Comparison of ENCODE assay signal across 1 cellular context in the genomic region with DNA sequence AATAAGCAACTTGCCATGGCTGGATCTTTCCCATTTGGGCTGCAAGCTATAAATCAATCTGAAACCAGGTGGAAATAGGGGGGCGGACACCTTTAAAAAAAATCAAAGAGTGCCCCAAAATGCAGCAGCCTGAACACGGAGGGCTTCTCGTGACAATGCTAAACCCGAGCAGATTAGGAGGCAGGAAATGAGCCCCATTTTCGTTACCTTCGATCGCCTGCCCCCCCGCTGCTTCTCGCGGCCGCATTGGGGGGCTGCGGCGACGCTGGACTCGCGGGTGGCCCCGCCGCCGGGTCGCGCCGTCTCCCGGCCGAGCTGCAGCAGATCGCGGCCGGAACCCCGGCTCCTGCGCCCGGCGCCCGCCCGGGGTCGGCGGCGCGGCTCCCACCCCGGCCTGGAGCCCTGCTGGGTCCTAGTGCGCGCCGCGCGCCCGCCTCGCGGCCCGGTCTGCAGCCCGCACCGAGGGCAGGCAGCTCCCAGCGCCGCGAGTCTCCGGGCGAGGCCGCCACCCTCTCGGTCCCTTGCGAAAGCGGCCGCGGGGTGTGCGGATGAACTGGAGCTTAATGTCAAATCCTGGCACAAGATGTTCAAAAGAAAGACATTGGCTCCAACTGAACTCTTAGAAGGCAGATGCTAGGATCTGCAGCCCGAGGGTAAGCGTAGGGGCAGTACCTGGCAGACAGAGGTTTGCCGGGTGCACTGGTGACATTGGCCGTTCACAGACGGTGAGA.
TF ChIP-seq lines count a peak whose summit lies in the region.

No MANE protein-coding gene starts in this region.

TF ChIP-seq in H1, 55 proteins besides CTCF, POLR2A, EP300 and RAD21:
- TF ChIP-seq RFX5 (IDR thresholded peaks at IDR 0.05; ENCODE audit: borderline replicate concordance, low read depth, low read length) = no peak
- no peak for TF ChIP-seq GABPA (IDR thresholded peaks at IDR 0.05; ENCODE audit: borderline replicate concordance, insufficient read depth, low read length)
- no peak for TF ChIP-seq KDM1A (IDR thresholded peaks at IDR 0.05; ENCODE audit: borderline replicate concordance, low read length)
- no peak for TF ChIP-seq CHD1 (IDR thresholded peaks at IDR 0.05; ENCODE audit: low read depth, low read length)
- peak; percentile 98 for TF ChIP-seq TAF7 (optimal IDR thresholded peaks at IDR 0.05; ENCODE audit: borderline replicate concordance, low read depth, low read length)
- TF ChIP-seq TAF1 (IDR thresholded peaks at IDR 0.05; ENCODE audit: low read depth, low read length) = peak; percentile 51; the same call in 1 of the 2 replicates
- TF ChIP-seq TCF12 (IDR thresholded peaks at IDR 0.05; ENCODE audit: low read depth, low read length) = no peak
- peak; percentile 13 for TF ChIP-seq EZH2 (IDR thresholded peaks at IDR 0.05; ENCODE audit: low read depth, low read length, severe bottlenecking)
- peak; percentile 41 for TF ChIP-seq CTBP2 (IDR thresholded peaks at IDR 0.05; ENCODE audit: borderline replicate concordance, insufficient read depth, insufficient read length, low read length)
- TF ChIP-seq MAFK (IDR thresholded peaks at IDR 0.05; ENCODE audit: low read depth, low read length) = no peak
- TF ChIP-seq, protein P1, sequence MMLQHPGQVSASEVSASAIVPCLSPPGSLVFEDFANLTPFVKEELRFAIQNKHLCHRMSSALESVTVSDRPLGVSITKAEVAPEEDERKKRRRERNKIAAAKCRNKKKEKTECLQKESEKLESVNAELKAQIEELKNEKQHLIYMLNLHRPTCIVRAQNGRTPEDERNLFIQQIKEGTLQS (IDR thresholded peaks at IDR 0.05; ENCODE audit: insufficient read depth, low read depth, low read length) = no peak
- TF ChIP-seq HDAC2 (IDR thresholded peaks at IDR 0.05; ENCODE audit: borderline replicate concordance in 1 of 2, low read depth in 2 of 2, low read length in 2 of 2) = peak in 1 of 2 experiments; percentile 6; a peak in 1 of 4 replicates
- no peak for TF ChIP-seq SP1 (IDR thresholded peaks at IDR 0.05; ENCODE audit: low read depth, low read length)
- no peak for TF ChIP-seq SIX5 (IDR thresholded peaks at IDR 0.05; ENCODE audit: low read depth, low read length)
- TF ChIP-seq BCL11A (IDR thresholded peaks at IDR 0.05; ENCODE audit: low read depth in 2 of 2, low read length in 2 of 2) = no peak
- no peak for TF ChIP-seq KDM5A (IDR thresholded peaks at IDR 0.05; ENCODE audit: low read length)
- TF ChIP-seq BACH1 (IDR thresholded peaks at IDR 0.05; ENCODE audit: low read length) = no peak
- peak; percentile 96 for TF ChIP-seq ASH2L (IDR thresholded peaks at IDR 0.05; ENCODE audit: low read length)
- TF ChIP-seq TBP (IDR thresholded peaks at IDR 0.05; ENCODE audit: low read depth, low read length) = peak; percentile 84
- no peak for TF ChIP-seq CBX5 (IDR thresholded peaks at IDR 0.05; ENCODE audit: low read depth, low read length)
- no peak for TF ChIP-seq NANOG (IDR thresholded peaks at IDR 0.05; ENCODE audit: insufficient read depth, low read depth, low read length, poor library complexity, severe bottlenecking)
- TF ChIP-seq ZNF274 (IDR thresholded peaks at IDR 0.05; ENCODE audit: borderline replicate concordance, extremely low read depth, low read length) = no peak
- no peak for TF ChIP-seq CBX8 (IDR thresholded peaks at IDR 0.05; ENCODE audit: borderline replicate concordance, low read depth, low read length)
- peak; percentile 63 for TF ChIP-seq CEBPB (IDR thresholded peaks at IDR 0.05; ENCODE audit: low read depth, low read length)
- TF ChIP-seq POLR2AphosphoS5 (IDR thresholded peaks at IDR 0.05; ENCODE audit: low read depth, low read length) = peak; percentile 83
- TF ChIP-seq SIRT6 (IDR thresholded peaks at IDR 0.05; ENCODE audit: low read length) = no peak
- TF ChIP-seq, protein P2, sequence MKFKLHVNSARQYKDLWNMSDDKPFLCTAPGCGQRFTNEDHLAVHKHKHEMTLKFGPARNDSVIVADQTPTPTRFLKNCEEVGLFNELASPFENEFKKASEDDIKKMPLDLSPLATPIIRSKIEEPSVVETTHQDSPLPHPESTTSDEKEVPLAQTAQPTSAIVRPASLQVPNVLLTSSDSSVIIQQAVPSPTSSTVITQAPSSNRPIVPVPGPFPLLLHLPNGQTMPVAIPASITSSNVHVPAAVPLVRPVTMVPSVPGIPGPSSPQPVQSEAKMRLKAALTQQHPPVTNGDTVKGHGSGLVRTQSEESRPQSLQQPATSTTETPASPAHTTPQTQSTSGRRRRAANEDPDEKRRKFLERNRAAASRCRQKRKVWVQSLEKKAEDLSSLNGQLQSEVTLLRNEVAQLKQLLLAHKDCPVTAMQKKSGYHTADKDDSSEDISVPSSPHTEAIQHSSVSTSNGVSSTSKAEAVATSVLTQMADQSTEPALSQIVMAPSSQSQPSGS (IDR thresholded peaks at IDR 0.05; ENCODE audit: low read length) = no peak
- no peak for TF ChIP-seq SRF (IDR thresholded peaks at IDR 0.05; ENCODE audit: low read depth, low read length)
- TF ChIP-seq BRCA1 (IDR thresholded peaks at IDR 0.05; ENCODE audit: low read depth, low read length) = no peak
- TF ChIP-seq HDAC6 (IDR thresholded peaks at IDR 0.05; ENCODE audit: low read depth, low read length) = no peak
- TF ChIP-seq CHD2 (IDR thresholded peaks at IDR 0.05; ENCODE audit: low read length) = no peak; the same call in 1 of the 2 replicates
- no peak for TF ChIP-seq POU5F1 (IDR thresholded peaks at IDR 0.05; ENCODE audit: low read depth, low read length)
- TF ChIP-seq, protein P3, sequence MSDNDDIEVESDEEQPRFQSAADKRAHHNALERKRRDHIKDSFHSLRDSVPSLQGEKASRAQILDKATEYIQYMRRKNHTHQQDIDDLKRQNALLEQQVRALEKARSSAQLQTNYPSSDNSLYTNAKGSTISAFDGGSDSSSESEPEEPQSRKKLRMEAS (IDR thresholded peaks at IDR 0.05) = peak; percentile 78; the same call in 1 of the 2 replicates
- no peak for TF ChIP-seq SP4 (IDR thresholded peaks at IDR 0.05; ENCODE audit: low read length)
- no peak for TF ChIP-seq RNF2 (IDR thresholded peaks at IDR 0.05; ENCODE audit: borderline replicate concordance, low read depth, low read length, missing control alignments, poor library complexity, severe bottlenecking)
- peak; percentile 14 to 55; a peak in 1 of 4 replicates for TF ChIP-seq SIN3A (conservative IDR thresholded peaks at IDR 0.05 in 1 of 2, IDR thresholded peaks at IDR 0.05 in 1 of 2; ENCODE audit: low read depth in 1 of 2, low read length in 2 of 2)
- peak; percentile 34; the same call in 1 of the 2 replicates for TF ChIP-seq GTF2F1 (IDR thresholded peaks at IDR 0.05; ENCODE audit: borderline replicate concordance, low read depth, low read length)
- TF ChIP-seq, protein P4, sequence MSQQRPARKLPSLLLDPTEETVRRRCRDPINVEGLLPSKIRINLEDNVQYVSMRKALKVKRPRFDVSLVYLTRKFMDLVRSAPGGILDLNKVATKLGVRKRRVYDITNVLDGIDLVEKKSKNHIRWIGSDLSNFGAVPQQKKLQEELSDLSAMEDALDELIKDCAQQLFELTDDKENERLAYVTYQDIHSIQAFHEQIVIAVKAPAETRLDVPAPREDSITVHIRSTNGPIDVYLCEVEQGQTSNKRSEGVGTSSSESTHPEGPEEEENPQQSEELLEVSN (IDR thresholded peaks at IDR 0.05) = no peak
- TF ChIP-seq SAP30 (IDR thresholded peaks at IDR 0.05; ENCODE audit: insufficient read depth, insufficient replicate concordance, low read length) = no peak
- TF ChIP-seq YY1 (IDR thresholded peaks at IDR 0.05; ENCODE audit: low read depth, low read length) = no peak
- no peak for TF ChIP-seq SUZ12 (IDR thresholded peaks at IDR 0.05; ENCODE audit: low read length)
- TF ChIP-seq, protein P5, sequence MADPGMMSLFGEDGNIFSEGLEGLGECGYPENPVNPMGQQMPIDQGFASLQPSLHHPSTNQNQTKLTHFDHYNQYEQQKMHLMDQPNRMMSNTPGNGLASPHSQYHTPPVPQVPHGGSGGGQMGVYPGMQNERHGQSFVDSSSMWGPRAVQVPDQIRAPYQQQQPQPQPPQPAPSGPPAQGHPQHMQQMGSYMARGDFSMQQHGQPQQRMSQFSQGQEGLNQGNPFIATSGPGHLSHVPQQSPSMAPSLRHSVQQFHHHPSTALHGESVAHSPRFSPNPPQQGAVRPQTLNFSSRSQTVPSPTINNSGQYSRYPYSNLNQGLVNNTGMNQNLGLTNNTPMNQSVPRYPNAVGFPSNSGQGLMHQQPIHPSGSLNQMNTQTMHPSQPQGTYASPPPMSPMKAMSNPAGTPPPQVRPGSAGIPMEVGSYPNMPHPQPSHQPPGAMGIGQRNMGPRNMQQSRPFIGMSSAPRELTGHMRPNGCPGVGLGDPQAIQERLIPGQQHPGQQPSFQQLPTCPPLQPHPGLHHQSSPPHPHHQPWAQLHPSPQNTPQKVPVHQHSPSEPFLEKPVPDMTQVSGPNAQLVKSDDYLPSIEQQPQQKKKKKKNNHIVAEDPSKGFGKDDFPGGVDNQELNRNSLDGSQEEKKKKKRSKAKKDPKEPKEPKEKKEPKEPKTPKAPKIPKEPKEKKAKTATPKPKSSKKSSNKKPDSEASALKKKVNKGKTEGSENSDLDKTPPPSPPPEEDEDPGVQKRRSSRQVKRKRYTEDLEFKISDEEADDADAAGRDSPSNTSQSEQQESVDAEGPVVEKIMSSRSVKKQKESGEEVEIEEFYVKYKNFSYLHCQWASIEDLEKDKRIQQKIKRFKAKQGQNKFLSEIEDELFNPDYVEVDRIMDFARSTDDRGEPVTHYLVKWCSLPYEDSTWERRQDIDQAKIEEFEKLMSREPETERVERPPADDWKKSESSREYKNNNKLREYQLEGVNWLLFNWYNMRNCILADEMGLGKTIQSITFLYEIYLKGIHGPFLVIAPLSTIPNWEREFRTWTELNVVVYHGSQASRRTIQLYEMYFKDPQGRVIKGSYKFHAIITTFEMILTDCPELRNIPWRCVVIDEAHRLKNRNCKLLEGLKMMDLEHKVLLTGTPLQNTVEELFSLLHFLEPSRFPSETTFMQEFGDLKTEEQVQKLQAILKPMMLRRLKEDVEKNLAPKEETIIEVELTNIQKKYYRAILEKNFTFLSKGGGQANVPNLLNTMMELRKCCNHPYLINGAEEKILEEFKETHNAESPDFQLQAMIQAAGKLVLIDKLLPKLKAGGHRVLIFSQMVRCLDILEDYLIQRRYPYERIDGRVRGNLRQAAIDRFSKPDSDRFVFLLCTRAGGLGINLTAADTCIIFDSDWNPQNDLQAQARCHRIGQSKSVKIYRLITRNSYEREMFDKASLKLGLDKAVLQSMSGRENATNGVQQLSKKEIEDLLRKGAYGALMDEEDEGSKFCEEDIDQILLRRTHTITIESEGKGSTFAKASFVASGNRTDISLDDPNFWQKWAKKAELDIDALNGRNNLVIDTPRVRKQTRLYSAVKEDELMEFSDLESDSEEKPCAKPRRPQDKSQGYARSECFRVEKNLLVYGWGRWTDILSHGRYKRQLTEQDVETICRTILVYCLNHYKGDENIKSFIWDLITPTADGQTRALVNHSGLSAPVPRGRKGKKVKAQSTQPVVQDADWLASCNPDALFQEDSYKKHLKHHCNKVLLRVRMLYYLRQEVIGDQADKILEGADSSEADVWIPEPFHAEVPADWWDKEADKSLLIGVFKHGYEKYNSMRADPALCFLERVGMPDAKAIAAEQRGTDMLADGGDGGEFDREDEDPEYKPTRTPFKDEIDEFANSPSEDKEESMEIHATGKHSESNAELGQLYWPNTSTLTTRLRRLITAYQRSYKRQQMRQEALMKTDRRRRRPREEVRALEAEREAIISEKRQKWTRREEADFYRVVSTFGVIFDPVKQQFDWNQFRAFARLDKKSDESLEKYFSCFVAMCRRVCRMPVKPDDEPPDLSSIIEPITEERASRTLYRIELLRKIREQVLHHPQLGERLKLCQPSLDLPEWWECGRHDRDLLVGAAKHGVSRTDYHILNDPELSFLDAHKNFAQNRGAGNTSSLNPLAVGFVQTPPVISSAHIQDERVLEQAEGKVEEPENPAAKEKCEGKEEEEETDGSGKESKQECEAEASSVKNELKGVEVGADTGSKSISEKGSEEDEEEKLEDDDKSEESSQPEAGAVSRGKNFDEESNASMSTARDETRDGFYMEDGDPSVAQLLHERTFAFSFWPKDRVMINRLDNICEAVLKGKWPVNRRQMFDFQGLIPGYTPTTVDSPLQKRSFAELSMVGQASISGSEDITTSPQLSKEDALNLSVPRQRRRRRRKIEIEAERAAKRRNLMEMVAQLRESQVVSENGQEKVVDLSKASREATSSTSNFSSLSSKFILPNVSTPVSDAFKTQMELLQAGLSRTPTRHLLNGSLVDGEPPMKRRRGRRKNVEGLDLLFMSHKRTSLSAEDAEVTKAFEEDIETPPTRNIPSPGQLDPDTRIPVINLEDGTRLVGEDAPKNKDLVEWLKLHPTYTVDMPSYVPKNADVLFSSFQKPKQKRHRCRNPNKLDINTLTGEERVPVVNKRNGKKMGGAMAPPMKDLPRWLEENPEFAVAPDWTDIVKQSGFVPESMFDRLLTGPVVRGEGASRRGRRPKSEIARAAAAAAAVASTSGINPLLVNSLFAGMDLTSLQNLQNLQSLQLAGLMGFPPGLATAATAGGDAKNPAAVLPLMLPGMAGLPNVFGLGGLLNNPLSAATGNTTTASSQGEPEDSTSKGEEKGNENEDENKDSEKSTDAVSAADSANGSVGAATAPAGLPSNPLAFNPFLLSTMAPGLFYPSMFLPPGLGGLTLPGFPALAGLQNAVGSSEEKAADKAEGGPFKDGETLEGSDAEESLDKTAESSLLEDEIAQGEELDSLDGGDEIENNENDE (IDR thresholded peaks at IDR 0.05; ENCODE audit: insufficient replicate concordance, low read length) = peak; percentile 69
- TF ChIP-seq CREB1 (IDR thresholded peaks at IDR 0.05) = 0 out of 2 replicates have a peak, but pooled peaks have one; percentile 15
- TF ChIP-seq SP2 (IDR thresholded peaks at IDR 0.05; ENCODE audit: low read length) = no peak
- no peak for TF ChIP-seq RXRA (IDR thresholded peaks at IDR 0.05; ENCODE audit: insufficient read depth, low read depth, low read length)
- TF ChIP-seq TEAD4 (IDR thresholded peaks at IDR 0.05; ENCODE audit: low read depth, low read length) = no peak
- peak; percentile 69; the same call in 1 of the 2 replicates for TF ChIP-seq RBBP5 (IDR thresholded peaks at IDR 0.05; ENCODE audit: borderline replicate concordance, low read depth, low read length)
- no peak for TF ChIP-seq KDM4A (IDR thresholded peaks at IDR 0.05; ENCODE audit: low read depth, low read length, severe bottlenecking)
- TF ChIP-seq EGR1 (IDR thresholded peaks at IDR 0.05; ENCODE audit: borderline replicate concordance, low read depth, low read length) = peak; percentile 65; the same call in 1 of the 2 replicates
- TF ChIP-seq NRF1 (IDR thresholded peaks at IDR 0.05; ENCODE audit: low read depth, low read length) = no peak
- no peak for TF ChIP-seq JUND (IDR thresholded peaks at IDR 0.05; ENCODE audit: low read length)
- no peak for TF ChIP-seq JUN (IDR thresholded peaks at IDR 0.05; ENCODE audit: low read depth, low read length)
- peak; percentile 45; the same call in 1 of the 2 replicates for TF ChIP-seq PHF8 (conservative IDR thresholded peaks at IDR 0.05; ENCODE audit: low read depth, low read length)
- peak; percentile 97 for TF ChIP-seq FOSL1 (IDR thresholded peaks at IDR 0.05; ENCODE audit: insufficient read depth, low read depth, low read length)
- TF ChIP-seq, protein P6, sequence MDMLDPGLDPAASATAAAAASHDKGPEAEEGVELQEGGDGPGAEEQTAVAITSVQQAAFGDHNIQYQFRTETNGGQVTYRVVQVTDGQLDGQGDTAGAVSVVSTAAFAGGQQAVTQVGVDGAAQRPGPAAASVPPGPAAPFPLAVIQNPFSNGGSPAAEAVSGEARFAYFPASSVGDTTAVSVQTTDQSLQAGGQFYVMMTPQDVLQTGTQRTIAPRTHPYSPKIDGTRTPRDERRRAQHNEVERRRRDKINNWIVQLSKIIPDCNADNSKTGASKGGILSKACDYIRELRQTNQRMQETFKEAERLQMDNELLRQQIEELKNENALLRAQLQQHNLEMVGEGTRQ (IDR thresholded peaks at IDR 0.05; ENCODE audit: low read length) = no peak
